In genomic region chr5:115433918-115434317, GRCh38 we compare ENCODE assay signal across 19 cellular contexts.
"Had no signal": no experiment of that assay in that cellular context is flagged by ENCODE, and none has a peak within 500 bp of the region (broad histone marks: within the 10 kb centered on the region; RNA-seq: fewer than 3 reads in every experiment).

No MANE protein-coding gene starts in this region.

- H3K27ac ChIP-seq: brain microvascular endothelial cell, epithelial cell of prostate, neutrophil, VCaP had no signal

- H3K4me3 ChIP-seq: gastroesophageal sphincter, mucosa of descending colon had no signal

- H3K27me3 Mint-ChIP-seq: stimulated activated memory B cell treated with anti-CD40 and anti-IgM and Interleukin-4, amounts not matched to agents 10 μg/mL and 1 μg/mL and 100 μg/mL, for 72 hours had no signal

- H3K4me1 Mint-ChIP-seq: activated CD8-positive, alpha-beta memory T cell treated with anti-CD3 and anti-CD28 coated beads, Interleukin-2, amount 10 ng/mL, durations not matched to agents 7 days and 5 days; activated naive CD4-positive, alpha-beta T cell treated with anti-CD3 and anti-CD28 coated beads, Interleukin-2, amount 50 U/mL, for 24 hours; naive thymus-derived CD4-positive, alpha-beta T cell had no signal

- H3K9me3 ChIP-seq: gastroesophageal sphincter, mucosa of descending colon, neutrophil had no signal

- H3K27me3 ChIP-seq: brain microvascular endothelial cell, gastroesophageal sphincter had no signal

- H3K36me3 ChIP-seq: brain microvascular endothelial cell, gastroesophageal sphincter, neutrophil had no signal

- H3K36me3 Mint-ChIP-seq: activated CD8-positive, alpha-beta memory T cell treated with anti-CD3 and anti-CD28 coated beads, Interleukin-2, amount 10 ng/mL, durations not matched to agents 7 days and 5 days; activated naive CD4-positive, alpha-beta T cell treated with anti-CD3 and anti-CD28 coated beads, Interleukin-2, amount 50 U/mL, for 24 hours; naive thymus-derived CD4-positive, alpha-beta T cell; stimulated activated memory B cell treated with anti-CD40 and anti-IgM and Interleukin-4, amounts not matched to agents 10 μg/mL and 1 μg/mL and 100 μg/mL, for 72 hours had no signal

- H3K4me3 Mint-ChIP-seq: activated CD8-positive, alpha-beta memory T cell treated with anti-CD3 and anti-CD28 coated beads, Interleukin-2, amount 10 ng/mL, durations not matched to agents 7 days and 5 days; activated naive CD4-positive, alpha-beta T cell treated with anti-CD3 and anti-CD28 coated beads, Interleukin-2, amount 50 U/mL, for 24 hours; effector memory CD8-positive, alpha-beta T cell; naive thymus-derived CD4-positive, alpha-beta T cell; stimulated activated memory B cell treated with anti-CD40 and anti-IgM and Interleukin-4, amounts not matched to agents 10 μg/mL and 1 μg/mL and 100 μg/mL, for 72 hours had no signal

- H3K27ac Mint-ChIP-seq: activated CD8-positive, alpha-beta memory T cell treated with anti-CD3 and anti-CD28 coated beads, Interleukin-2, amount 10 ng/mL, durations not matched to agents 7 days and 5 days; activated naive CD4-positive, alpha-beta T cell treated with anti-CD3 and anti-CD28 coated beads, Interleukin-2, amount 50 U/mL, for 24 hours; effector memory CD8-positive, alpha-beta T cell; naive thymus-derived CD4-positive, alpha-beta T cell; stimulated activated memory B cell treated with anti-CD40 and anti-IgM and Interleukin-4, amounts not matched to agents 10 μg/mL and 1 μg/mL and 100 μg/mL, for 72 hours had no signal

- H3K9me3 Mint-ChIP-seq: activated naive CD4-positive, alpha-beta T cell treated with anti-CD3 and anti-CD28 coated beads, Interleukin-2, amount 50 U/mL, for 24 hours; effector memory CD8-positive, alpha-beta T cell had no signal

- ATAC-seq: activated CD8-positive, alpha-beta memory T cell treated with anti-CD3 and anti-CD28 coated beads, Interleukin-2, amount 10 ng/mL, durations not matched to agents 7 days and 5 days; effector memory CD8-positive, alpha-beta T cell; gastroesophageal sphincter; left lobe of liver; mucosa of descending colon; naive thymus-derived CD4-positive, alpha-beta T cell; stimulated activated memory B cell treated with anti-CD40 and anti-IgM and Interleukin-4, amounts not matched to agents 10 μg/mL and 1 μg/mL and 100 μg/mL, for 72 hours had no signal

- DNase-seq: activated CD4-positive, alpha-beta T cell treated with anti-CD3 and anti-CD28 coated beads, Interleukin-2, amount 50 U/mL, for 48 hours; activated CD8-positive, alpha-beta memory T cell treated with anti-CD3 and anti-CD28 coated beads, Interleukin-2, amount 10 ng/mL, durations not matched to agents 7 days and 5 days; activated T-cell treated with anti-CD3 and anti-CD28 coated beads, Interleukin-2, amount 50 U/mL, for 1 hour; brain microvascular endothelial cell; cerebellar nuclear complex; dermis blood vessel endothelial cell; effector memory CD8-positive, alpha-beta T cell; islet precursor cell; mucosa of descending colon; naive thymus-derived CD4-positive, alpha-beta T cell; retina; T-helper 1 cell had no signal
